In the genomic region with DNA sequence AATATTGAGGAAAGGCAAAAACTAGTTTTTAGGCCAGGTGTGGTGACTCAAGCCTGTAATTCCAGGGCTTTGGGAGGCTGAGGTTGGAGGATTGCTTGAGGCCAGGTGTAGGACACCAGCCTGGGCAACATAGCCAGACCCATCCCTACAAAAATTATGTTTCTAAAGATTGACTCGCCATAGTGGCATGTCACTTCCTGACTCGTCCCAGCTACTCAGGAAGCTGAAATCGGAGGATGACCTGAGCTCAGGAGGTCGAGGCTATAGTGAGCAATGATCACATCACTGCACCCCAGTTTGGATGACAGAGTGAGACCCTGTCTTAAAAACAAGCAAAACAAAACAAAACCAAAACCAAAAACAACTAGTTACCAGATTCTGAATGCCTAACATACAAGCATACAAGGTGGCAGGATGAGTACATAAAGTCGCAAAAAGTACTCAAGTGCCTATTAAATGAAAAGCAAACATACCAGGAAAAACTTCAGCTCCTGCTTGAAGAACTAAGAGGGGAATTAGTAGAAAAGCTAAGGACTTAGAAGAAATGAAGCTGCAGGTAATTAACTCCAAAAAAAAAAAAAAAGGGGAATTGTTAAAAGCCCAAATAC, we compare ENCODE assay signal across 1 cellular context.
TF ChIP-seq lines count a peak whose summit lies in the region.

No MANE protein-coding gene starts in this region.

TF ChIP-seq in H1, 55 proteins besides CTCF, POLR2A, EP300 and RAD21:
- TF ChIP-seq KDM4A (IDR thresholded peaks at IDR 0.05; ENCODE audit: low read depth, low read length, severe bottlenecking) = no peak
- no peak for TF ChIP-seq EZH2 (IDR thresholded peaks at IDR 0.05; ENCODE audit: low read depth, low read length, severe bottlenecking)
- TF ChIP-seq RFX5 (IDR thresholded peaks at IDR 0.05; ENCODE audit: borderline replicate concordance, low read depth, low read length) = no peak
- TF ChIP-seq BRCA1 (IDR thresholded peaks at IDR 0.05; ENCODE audit: low read depth, low read length) = no peak
- no peak for TF ChIP-seq TCF12 (IDR thresholded peaks at IDR 0.05; ENCODE audit: low read depth, low read length)
- TF ChIP-seq, protein P1, sequence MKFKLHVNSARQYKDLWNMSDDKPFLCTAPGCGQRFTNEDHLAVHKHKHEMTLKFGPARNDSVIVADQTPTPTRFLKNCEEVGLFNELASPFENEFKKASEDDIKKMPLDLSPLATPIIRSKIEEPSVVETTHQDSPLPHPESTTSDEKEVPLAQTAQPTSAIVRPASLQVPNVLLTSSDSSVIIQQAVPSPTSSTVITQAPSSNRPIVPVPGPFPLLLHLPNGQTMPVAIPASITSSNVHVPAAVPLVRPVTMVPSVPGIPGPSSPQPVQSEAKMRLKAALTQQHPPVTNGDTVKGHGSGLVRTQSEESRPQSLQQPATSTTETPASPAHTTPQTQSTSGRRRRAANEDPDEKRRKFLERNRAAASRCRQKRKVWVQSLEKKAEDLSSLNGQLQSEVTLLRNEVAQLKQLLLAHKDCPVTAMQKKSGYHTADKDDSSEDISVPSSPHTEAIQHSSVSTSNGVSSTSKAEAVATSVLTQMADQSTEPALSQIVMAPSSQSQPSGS (IDR thresholded peaks at IDR 0.05; ENCODE audit: low read length) = no peak
- no peak for TF ChIP-seq NRF1 (IDR thresholded peaks at IDR 0.05; ENCODE audit: low read depth, low read length)
- TF ChIP-seq PHF8 (conservative IDR thresholded peaks at IDR 0.05; ENCODE audit: low read depth, low read length) = no peak
